8 cellular contexts compared by ENCODE assay signal in the genomic region with DNA sequence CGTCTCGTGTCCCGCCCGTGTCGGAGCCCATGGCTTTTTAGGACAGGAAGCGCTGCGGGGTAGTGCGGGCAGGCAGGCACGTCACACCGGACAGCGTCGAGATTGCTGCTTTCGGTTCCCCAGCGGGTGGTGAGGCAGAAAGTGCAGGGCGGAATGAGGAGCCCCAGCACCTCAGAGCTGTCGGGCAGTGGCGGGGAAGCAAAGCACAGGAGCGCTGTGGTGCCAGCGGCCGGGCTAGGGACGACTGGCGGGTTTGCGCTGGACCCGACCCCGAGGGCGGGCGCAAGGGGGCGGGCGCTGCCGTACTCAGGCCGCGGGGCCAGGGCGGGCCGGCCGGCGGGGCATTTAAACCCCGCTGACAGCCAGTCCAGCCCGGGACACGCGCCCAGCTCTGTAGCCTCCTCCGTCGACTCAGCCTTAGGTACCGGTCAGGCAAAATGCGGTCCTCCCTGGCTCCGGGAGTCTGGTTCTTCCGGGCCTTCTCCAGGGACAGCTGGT. TPM values are rescaled to one million over a fixed set of nuclear protein-coding genes. Genes with fewer than 3 reads are reported as not detected.
DNase-seq lines count a peak whose midpoint lies in the region; ATAC-seq and TF ChIP-seq lines count a peak whose summit lies in the region.

Gene SLC37A2, plus strand, starts transcription at position 375 of the 498 bp plus-strand sequence. Its CDS starts 63 bp downstream, at position 438.

- no TSS peak for BruUV-seq in Panc1 (replicated peaks; lab: Mats Ljungman, UMichigan)

- in situ Hi-C loops in Panc1 (cut with HindIII; ENCODE audit: low pct_unique_long_range_greater_than_20kb, low sequenced_read_pairs), result no loop called here

- DNase-seq in C1 segment of cervical spinal cord (lab: John Stamatoyannopoulos, UW) (peak in 9 of 14 donors; percentile 23 to 73 (median 44)), Panc1 (ENCODE audit: low read depth, low spot score) (no peak), anterior cingulate cortex (lab: John Stamatoyannopoulos, UW) (peak in 34 of 58 donors; percentile 13 to 68 (median 39)), hypothalamus (lab: John Stamatoyannopoulos, UW) (peak in 31 of 51 donors; percentile 17 to 68 (median 46)), renal cortical epithelial cell (ENCODE audit: low read depth) (peak; percentile 30), NCI-H2081 (lab: John Stamatoyannopoulos, UW) (no peak)

- no peak within 1 kb of the TSS for H3K27ac ChIP-seq in Panc1 (ENCODE audit: low read length)

- CTCF ChIA-PET in Panc1 (lab: Charles Lee), result no interaction called here

- ATAC-seq in GM19025 (IDR thresholded peaks at IDR 0.05; ENCODE audit: low read depth, unreplicated experiment) (peak; percentile 81), HG03103 (IDR thresholded peaks at IDR 0.05; ENCODE audit: low read depth, unreplicated experiment) (peak; percentile 95), Panc1 (peak; percentile 91)

- peak within 1 kb of the TSS; percentile 51 to 66 for H3K4me3 ChIP-seq in Panc1 (ENCODE audit: low read depth in 2 of 2, low read length in 2 of 2)

- H3K9me3 ChIP-seq in Panc1 (ENCODE audit: control insufficient read depth, insufficient read depth, low read depth, low read length), result no peaks in the 10 kb centered on the region

- no peaks in the 10 kb centered on the region for H3K4me1 ChIP-seq in Panc1 (ENCODE audit: control insufficient read depth, insufficient read depth, low read length)

- no peaks in the 10 kb centered on the region for H3K36me3 ChIP-seq in Panc1 (ENCODE audit: control insufficient read depth, insufficient read depth, low read length)

- TF ChIP-seq CTCF in Panc1 (IDR thresholded peaks at IDR 0.05), result no peak; the same call in 1 of the 2 replicates

- H3K27me3 ChIP-seq in Panc1 (ENCODE audit: control insufficient read depth, insufficient read depth, low read length), result peaks cover 42% of the 10 kb centered on the region

- POLR2A ChIA-PET in Panc1 (lab: Charles Lee), result no interaction called here

- intact Hi-C loops in Panc1 (cut with micrococcal nuclease; ENCODE audit: unreplicated experiment), result no loop called here

RNA-seq across cellular contexts. Expression of gene SLC37A2, which starts in this region (rescaled TPM):
- 0.23 TPM for total RNA-seq in Panc1 (2021; ENCODE audit: unreplicated experiment)
- polyA plus RNA-seq in Panc1 (2012; ENCODE audit: insufficient read length), result 0.23 TPM
- 0.45 and 2.6 TPM in 2 replicates for total RNA-seq in renal cortical epithelial cell

Comparison
In these comparisons a context has a peak if more than half of its experiments do, and no peak if none do; other contexts are left out.
1. Peak in ATAC-seq and H3K4me3 ChIP-seq in Panc1; RNA of the gene not detected or under 1 TPM.
2. DNase-seq: peak in C1 segment of cervical spinal cord (9 of 14), anterior cingulate cortex (34 of 58), hypothalamus (31 of 51) and renal cortical epithelial cell (single experiment); none in Panc1 (single experiment) and NCI-H2081 (0 of 2).
3. Peak in every context shown above with its lines, with median percentiles within 50 percentile points of each other: ATAC-seq.